9 cellular contexts compared by ENCODE assay signal in the genomic region with DNA sequence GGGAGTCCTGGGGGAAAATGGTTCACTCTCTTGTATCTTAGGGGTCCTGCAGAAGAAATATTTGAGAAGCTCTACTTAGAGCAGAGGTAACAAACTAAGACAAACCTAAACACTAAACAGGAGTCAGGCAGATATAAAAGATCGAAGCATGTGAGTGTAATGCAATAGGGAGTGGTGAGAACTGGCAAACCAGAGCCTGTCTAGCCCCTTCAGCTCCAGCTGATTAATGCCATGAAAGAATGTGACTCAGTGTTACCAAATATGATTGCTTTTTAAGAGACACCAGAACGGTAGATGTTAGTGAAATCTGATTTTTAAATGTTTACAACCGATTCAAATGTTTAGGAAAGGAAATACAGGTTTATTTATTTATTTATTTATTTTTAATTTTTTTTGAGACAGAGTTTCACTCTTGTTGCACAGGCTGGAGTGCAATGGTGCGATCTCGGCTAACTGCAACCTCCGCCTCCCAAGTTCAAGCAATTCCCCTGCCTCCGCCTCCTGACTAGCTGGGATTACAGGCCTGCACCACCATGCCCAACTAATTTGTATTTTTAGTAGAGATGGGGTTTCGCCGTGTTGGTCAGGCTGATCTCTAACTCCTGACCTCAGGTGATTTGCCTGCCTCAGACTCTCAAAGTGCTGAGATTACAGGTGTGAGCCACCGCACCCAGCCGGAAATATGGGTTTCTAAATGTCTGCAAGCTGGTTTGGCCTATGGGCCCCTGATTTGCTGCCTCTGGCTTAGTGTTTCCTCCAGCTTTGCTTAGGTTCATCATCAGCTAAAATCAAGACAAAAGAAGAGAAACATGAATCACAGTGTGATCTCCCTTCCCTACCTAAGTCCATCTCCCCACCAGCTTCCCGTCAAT. TPM values are rescaled to one million over a fixed set of nuclear protein-coding genes. Genes with fewer than 3 reads are reported as not detected.
A peak's percentile ranks its signal among the peaks of the same experiment; 100 is the strongest.
DNase-seq lines count a peak whose midpoint lies in the region; ATAC-seq, FAIRE-seq and TF ChIP-seq lines count a peak whose summit lies in the region.
"Had no signal": no experiment of that assay in that cellular context is flagged by ENCODE, and none has a peak within 500 bp of the region (broad histone marks: within the 10 kb centered on the region; RNA-seq: fewer than 3 reads in every experiment).

No MANE protein-coding gene starts in this region.

- peak in 2 of 3 donors; percentile 58 to 76 for DNase-seq in CD4-positive, CD25-positive, alpha-beta regulatory T cell
- DNase-seq in RWPE2 (ENCODE audit: low spot score) (no peak), pancreas (no peak), DMS53 treated with DMSO at 0.1 percent for 48 hours (lab: John Stamatoyannopoulos, UW; ENCODE audit: unreplicated experiment) (no peak), NCI-H1436 treated with DMSO at 0.1 percent for 48 hours (lab: John Stamatoyannopoulos, UW) (no peak)

- H3K27me3 ChIP-seq in CD4-positive, CD25-positive, alpha-beta regulatory T cell (ENCODE audit: control insufficient read depth, insufficient read depth, low read length), result no peaks in the 10 kb centered on the region
- no peaks in the 10 kb centered on the region for H3K27me3 ChIP-seq in RWPE2 (ENCODE audit: insufficient read depth, poor library complexity, severe bottlenecking)
- H3K27me3 ChIP-seq in pancreas, result no peaks in the 10 kb centered on the region

- peaks cover 76% of the 10 kb centered on the region for H3K4me1 ChIP-seq in CD4-positive, CD25-positive, alpha-beta regulatory T cell (ENCODE audit: control insufficient read depth, insufficient read depth, low read length, poor library complexity, severe bottlenecking)
- peaks cover 21% of the 10 kb centered on the region for H3K4me1 ChIP-seq in RWPE2 (ENCODE audit: insufficient read depth, poor library complexity, severe bottlenecking)
- peaks cover 45 to 66% (median 59%) of the 10 kb centered on the region in 3 donors for H3K4me1 ChIP-seq in pancreas

- H3K27ac ChIP-seq in CD4-positive, CD25-positive, alpha-beta regulatory T cell (ENCODE audit: insufficient read depth, low read length, poor library complexity, severe bottlenecking), result peak overlapping the region; percentile 95
- H3K27ac ChIP-seq in RWPE2 (ENCODE audit: poor library complexity, severe bottlenecking) (peak overlapping the region; percentile 56), pancreas (peak overlapping the region in 3 of 4 donors; percentile 40 to 92 (median 84))

- H3K27me3 Mint-ChIP-seq in CD4-positive, CD25-positive, alpha-beta regulatory T cell, result no peaks in the 10 kb centered on the region
- H3K27me3 Mint-ChIP-seq in dendritic cell treated with granulocyte-macrophage colony-stimulating factor and Interleukin-4, amounts not matched to agents 40 ng/mL and 50 ng/mL, for 4 days, result no peaks in the 10 kb centered on the region

- no peaks in the 10 kb centered on the region for H3K36me3 Mint-ChIP-seq in CD4-positive, CD25-positive, alpha-beta regulatory T cell
- H3K36me3 Mint-ChIP-seq in dendritic cell treated with granulocyte-macrophage colony-stimulating factor and Interleukin-4, amounts not matched to agents 40 ng/mL and 50 ng/mL, for 4 days (ENCODE audit: low read depth), result no peaks in the 10 kb centered on the region

- no peaks in the 10 kb centered on the region for H3K36me3 ChIP-seq in CD4-positive, CD25-positive, alpha-beta regulatory T cell (ENCODE audit: control insufficient read depth, insufficient read depth, low read length)
- no peaks in the 10 kb centered on the region for H3K36me3 ChIP-seq in RWPE2 (ENCODE audit: low read depth)
- H3K36me3 ChIP-seq in pancreas, result no peaks in the 10 kb centered on the region

- ATAC-seq in CD4-positive, CD25-positive, alpha-beta regulatory T cell (ENCODE audit: low read depth in 2 of 2), result peak; percentile 56 to 60
- no peak for ATAC-seq in RWPE2 (ENCODE audit: low read depth)
- no peak for ATAC-seq in pancreas
- ATAC-seq in HG03571 (IDR thresholded peaks at IDR 0.05; ENCODE audit: unreplicated experiment), result no peak
- ATAC-seq in HG03354 (IDR thresholded peaks at IDR 0.05; ENCODE audit: poor library complexity, severe bottlenecking, unreplicated experiment), result no peak

- no peaks in the 10 kb centered on the region for H3K9me3 Mint-ChIP-seq in CD4-positive, CD25-positive, alpha-beta regulatory T cell
- no peaks in the 10 kb centered on the region for H3K9me3 Mint-ChIP-seq in dendritic cell treated with granulocyte-macrophage colony-stimulating factor and Interleukin-4, amounts not matched to agents 40 ng/mL and 50 ng/mL, for 4 days

- no peak for FAIRE-seq in pancreas (lab: Jason Lieb, UNC)
- FAIRE-seq: islet of Langerhans had no signal

- peak overlapping the region; percentile 65 for H3K4me3 ChIP-seq in CD4-positive, CD25-positive, alpha-beta regulatory T cell (ENCODE audit: low read depth, low read length)
- H3K4me3 ChIP-seq in RWPE2 (ENCODE audit: severe bottlenecking), result no peak overlapping the region
- no peak overlapping the region for H3K4me3 ChIP-seq in pancreas

- peaks cover 20 to 56% (median 46%) of the 10 kb centered on the region in 4 donors for H3K4me1 Mint-ChIP-seq in CD4-positive, CD25-positive, alpha-beta regulatory T cell
- H3K4me1 Mint-ChIP-seq in dendritic cell treated with granulocyte-macrophage colony-stimulating factor and Interleukin-4, amounts not matched to agents 40 ng/mL and 50 ng/mL, for 4 days (ENCODE audit: low read depth), result peaks cover 41% of the 10 kb centered on the region

- intact Hi-C loops in dendritic cell treated with granulocyte-macrophage colony-stimulating factor and Interleukin-4, amounts not matched to agents 40 ng/mL and 50 ng/mL, for 4 days (cut with micrococcal nuclease), result no loop called here
- intact Hi-C loops in pancreas (cut with DNase I), result no loop called here

- H3K4me3 Mint-ChIP-seq in CD4-positive, CD25-positive, alpha-beta regulatory T cell, result peak overlapping the region; percentile 69 to 87 (median 84)
- peak overlapping the region; percentile 85 for H3K4me3 Mint-ChIP-seq in dendritic cell treated with granulocyte-macrophage colony-stimulating factor and Interleukin-4, amounts not matched to agents 40 ng/mL and 50 ng/mL, for 4 days

- H3K9me3 ChIP-seq in CD4-positive, CD25-positive, alpha-beta regulatory T cell (ENCODE audit: control insufficient read depth in 2 of 2, low read length in 2 of 2), result no peaks in the 10 kb centered on the region
- H3K9me3 ChIP-seq in RWPE2 (ENCODE audit: severe bottlenecking) (no peaks in the 10 kb centered on the region), pancreas (no peaks in the 10 kb centered on the region)

- WGBS in pancreas, 2 donors, result 82 to 83% methylated on average over 12 of the region's 12 CpGs

- TF ChIP-seq CTCF in RWPE2 (IDR thresholded peaks at IDR 0.05; ENCODE audit: poor library complexity, severe bottlenecking) (no peak), pancreas (IDR thresholded peaks at IDR 0.05) (no peak)

- H3K27ac Mint-ChIP-seq in CD4-positive, CD25-positive, alpha-beta regulatory T cell, result peak overlapping the region; percentile 91 to 97 (median 91)
- peak overlapping the region; percentile 95 for H3K27ac Mint-ChIP-seq in dendritic cell treated with granulocyte-macrophage colony-stimulating factor and Interleukin-4, amounts not matched to agents 40 ng/mL and 50 ng/mL, for 4 days

RNA-seq across cellular contexts. Expression of a gene that starts 12.2 kb away (rescaled TPM):
- total RNA-seq in CD4-positive, CD25-positive, alpha-beta regulatory T cell, result 1,496 TPM
- polyA plus RNA-seq in CD4-positive, CD25-positive, alpha-beta regulatory T cell, result 1,000 to 10,000 TPM; 2,637 to 4,955 (median 3,590) TPM
- total RNA-seq in pancreas, result 100 to 1,000 TPM; 167 to 491 (median 295) TPM
- 100 to 1,000 TPM; 105 to 224 TPM for polyA plus RNA-seq in pancreas

RNA-seq across cellular contexts. Expression of a gene that starts 19.7 kb away (rescaled TPM):
- 30.8 TPM for total RNA-seq in CD4-positive, CD25-positive, alpha-beta regulatory T cell
- polyA plus RNA-seq in CD4-positive, CD25-positive, alpha-beta regulatory T cell, result 100 to 1,000 TPM; 103 to 129 (median 109) TPM
- total RNA-seq in pancreas, result 10 to 100 TPM in 1 of 6 donors, 1 to 10 TPM in 5; 3.9 to 10.8 (median 5.7) TPM
- polyA plus RNA-seq in pancreas, result 10 to 100 TPM; 14.6 to 27.6 TPM

RNA-seq across cellular contexts. Expression of a gene that starts 19.8 kb away (rescaled TPM):
- total RNA-seq in CD4-positive, CD25-positive, alpha-beta regulatory T cell, result 1.6 TPM
- under 1 TPM; 0.07 to 0.45 (median 0.31) TPM for polyA plus RNA-seq in CD4-positive, CD25-positive, alpha-beta regulatory T cell
- total RNA-seq in pancreas, result under 1 TPM; 0.04 to 0.28 (median 0.18) TPM
- under 1 TPM; 0.34 to 0.38 TPM for polyA plus RNA-seq in pancreas

RNA-seq across cellular contexts. Expression of a gene that starts 26.4 kb away (rescaled TPM):
- 36.2 TPM for total RNA-seq in CD4-positive, CD25-positive, alpha-beta regulatory T cell
- 10 to 100 TPM; 21.7 to 26.9 (median 25.9) TPM for polyA plus RNA-seq in CD4-positive, CD25-positive, alpha-beta regulatory T cell
- total RNA-seq in pancreas, result 10 to 100 TPM in 1 of 6 donors, 1 to 10 TPM in 5; 3.3 to 10.3 (median 5.8) TPM
- polyA plus RNA-seq in pancreas, result 1 to 10 TPM; 2.9 to 6.8 TPM

RNA-seq across cellular contexts. Expression of a gene that starts 37.3 kb away (rescaled TPM):
- total RNA-seq in CD4-positive, CD25-positive, alpha-beta regulatory T cell, result not detected
- polyA plus RNA-seq in CD4-positive, CD25-positive, alpha-beta regulatory T cell, result not detected
- total RNA-seq in pancreas, result not detected
- under 1 TPM in 1 of 2 donors, not detected in 1; 0.07 TPM for polyA plus RNA-seq in pancreas

Comparison
In these comparisons a context has a peak if more than half of its experiments do, and no peak if none do; other contexts are left out.
1. ATAC-seq: peak in CD4-positive, CD25-positive, alpha-beta regulatory T cell (2 of 2); none in RWPE2 (single experiment), pancreas (0 of 4), HG03571 (single experiment) and HG03354 (single experiment).
2. DNase-seq: peak in CD4-positive, CD25-positive, alpha-beta regulatory T cell (2 of 3); none in RWPE2 (single experiment), pancreas (0 of 6), DMS53 treated with DMSO at 0.1 percent for 48 hours (single experiment) and NCI-H1436 treated with DMSO at 0.1 percent for 48 hours (single experiment).
3. Peak in every context shown above with its lines, with median percentiles within 50 percentile points of each other: H3K27ac ChIP-seq.